In the genomic region with DNA sequence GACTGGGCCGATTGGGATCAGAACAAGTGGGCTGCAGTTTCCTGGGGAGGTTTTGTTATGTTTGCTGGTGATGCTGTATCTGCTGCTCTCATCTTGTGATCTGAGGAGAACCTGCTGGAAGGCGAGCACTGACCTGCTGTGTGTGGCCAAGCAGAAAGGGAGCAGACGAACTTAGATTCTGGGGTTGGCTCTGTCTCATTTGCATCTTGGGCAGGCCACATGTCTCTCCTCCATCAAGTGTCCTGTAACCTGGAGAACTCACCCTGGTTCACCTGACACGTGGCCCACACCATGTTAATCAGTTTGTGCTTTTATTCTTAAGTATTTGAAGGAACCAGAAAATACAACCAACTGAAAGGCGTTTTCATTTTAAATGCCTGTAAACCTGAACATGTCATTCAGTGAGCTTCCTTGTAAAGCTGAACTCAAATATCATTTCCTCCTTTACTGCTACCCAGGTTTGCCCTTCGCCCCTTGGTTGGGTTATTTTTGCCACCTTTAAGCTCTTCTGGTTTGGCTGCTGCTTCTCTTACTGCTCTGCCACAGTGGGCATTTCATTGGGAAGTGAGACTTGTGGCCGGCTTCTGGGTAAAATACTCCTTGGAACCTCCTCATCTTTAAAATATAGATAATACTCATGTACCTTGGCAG, we compare ENCODE assay signal across 10 cellular contexts. TPM values are rescaled to one million over a fixed set of nuclear protein-coding genes. Genes with fewer than 3 reads are reported as not detected.
A peak's percentile ranks its signal among the peaks of the same experiment; 100 is the strongest.
DNase-seq lines count a peak whose midpoint lies in the region; ATAC-seq, FAIRE-seq and TF ChIP-seq lines count a peak whose summit lies in the region.
"Had no signal": no experiment of that assay in that cellular context is flagged by ENCODE, and none has a peak within 500 bp of the region (broad histone marks: within the 10 kb centered on the region; RNA-seq: fewer than 3 reads in every experiment).

No MANE protein-coding gene starts in this region.

- TF ChIP-seq EP300 in tibial nerve (IDR thresholded peaks at IDR 0.05) = no peak

- no peak for TF ChIP-seq POLR2A in tibial nerve (IDR thresholded peaks at IDR 0.05)

- DNase-seq in GM13976 (ENCODE audit: low spot score) (peak; percentile 52), kidney (no peak), NCI-H128 (lab: John Stamatoyannopoulos, UW; ENCODE audit: unreplicated experiment) (no peak), NCI-H2227 (lab: John Stamatoyannopoulos, UW; ENCODE audit: unreplicated experiment) (no peak), tibial nerve (ENCODE audit: low spot score in 2 of 2) (no peak)
- DNase-seq in NK-92 treated with Interleukin-12 subunit alpha and Interleukin-12 subunit beta, amount 100 ng/mL, for 24 hours (lab: John Stamatoyannopoulos, UW) = no peak
- DNase-seq: activated T-cell treated with anti-CD3 and anti-CD28 coated beads, Interleukin-2, amount 50 U/mL, for 48 hours; NCI-H1105 had no signal

- in situ Hi-C loops in GM13976 (cut with MboI; ENCODE audit: low sequenced_read_pairs, unreplicated experiment) = no loop called here

- 81 to 83% methylated on average over 7 of the region's 7 CpGs for WGBS in tibial nerve, 2 donors

- H3K27ac ChIP-seq in kidney (ENCODE audit: low read depth in 2 of 2, low read length in 2 of 2) (peak overlapping the region; percentile 33 to 73), tibial nerve (peak overlapping the region in 2 of 4 donors; percentile 3 to 6)

- H3K9me3 ChIP-seq in kidney (ENCODE audit: control insufficient read depth in 1 of 2, low read length in 2 of 2) (no peaks in the 10 kb centered on the region), tibial nerve (no peaks in the 10 kb centered on the region)

- H3K4me1 ChIP-seq in kidney (ENCODE audit: control insufficient read depth in 1 of 2, insufficient read depth in 1 of 2, low read depth in 1 of 2, low read length in 2 of 2) (peaks cover 32 to 42% of the 10 kb centered on the region in 2 donors), tibial nerve (peaks cover 0 to 55% (median 28%) of the 10 kb centered on the region in 4 donors)

- intact Hi-C loops in kidney (cut with DNase I) = no loop called here

- H3K27me3 ChIP-seq in tibial nerve = no peaks in the 10 kb centered on the region

- H3K36me3 ChIP-seq in kidney (ENCODE audit: control insufficient read depth in 1 of 2, insufficient read depth in 2 of 2, low read length in 2 of 2) = no peaks in the 10 kb centered on the region
- H3K36me3 ChIP-seq in tibial nerve = no peaks in the 10 kb centered on the region

- H3K4me3 ChIP-seq in kidney (ENCODE audit: low read length in 2 of 2) (no peak overlapping the region), tibial nerve (no peak overlapping the region)

- ATAC-seq in GM21515 (IDR thresholded peaks at IDR 0.05; ENCODE audit: unreplicated experiment) = peak; percentile 77
- peak; percentile 76 for ATAC-seq in HG03354 (IDR thresholded peaks at IDR 0.05; ENCODE audit: poor library complexity, severe bottlenecking, unreplicated experiment)

- FAIRE-seq in kidney (lab: Jason Lieb, UNC) = no peak

- H3K9ac ChIP-seq in kidney (ENCODE audit: low read length in 2 of 2) = peak overlapping the region in 1 of 2 donors; percentile 2

- TF ChIP-seq CTCF in GM13976 (IDR thresholded peaks at IDR 0.05; ENCODE audit: borderline replicate concordance, control extremely low read depth, extremely low read depth, insufficient read depth, missing control alignments) (no peak), kidney (IDR thresholded peaks at IDR 0.05; ENCODE audit: borderline replicate concordance, extremely low read depth, insufficient read depth) (no peak), tibial nerve (IDR thresholded peaks at IDR 0.05) (no peak)

RNA-seq across cellular contexts. Expression of a gene that starts 33.5 kb away (rescaled TPM):
- total RNA-seq in kidney (41.0 TPM), tibial nerve (10 to 100 TPM; 28.6 to 68.1 (median 35.5) TPM)
- polyA plus RNA-seq in kidney (ENCODE audit: insufficient read depth, low read depth, low replicate concordance) = 16.2 TPM
